ENCODE assay signal across 16 cellular contexts in the genomic region with DNA sequence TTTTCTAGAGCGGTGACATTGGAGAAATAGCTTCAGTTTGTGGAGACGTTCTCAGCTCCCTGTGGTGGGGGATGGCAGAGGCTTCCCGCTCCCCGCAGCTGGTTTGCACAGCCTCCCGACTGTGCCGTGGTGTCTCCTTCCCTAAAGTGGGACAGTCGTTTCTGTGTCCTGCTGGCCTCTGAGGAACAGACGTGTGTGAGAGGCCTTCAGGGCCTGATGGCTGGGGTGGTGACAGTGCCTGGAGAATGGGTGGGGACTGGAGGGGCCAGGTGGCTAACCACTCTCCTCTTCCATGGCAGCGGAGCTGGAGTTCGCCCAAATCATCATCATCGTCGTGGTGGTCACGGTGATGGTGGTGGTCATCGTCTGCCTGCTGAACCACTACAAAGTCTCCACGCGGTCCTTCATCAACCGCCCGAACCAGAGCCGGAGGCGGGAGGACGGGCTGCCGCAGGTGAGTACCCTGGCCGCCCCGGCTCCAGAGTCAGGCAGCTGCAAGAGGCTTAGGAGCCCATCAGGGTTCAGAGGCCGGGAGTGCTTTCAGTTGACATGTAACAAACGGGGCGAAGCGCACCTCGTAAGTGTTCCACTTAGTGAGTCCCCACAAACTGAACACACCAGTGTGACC.
"Had no signal": no experiment of that assay in that cellular context is flagged by ENCODE, and none has a peak within 500 bp of the region (broad histone marks: within the 10 kb centered on the region; RNA-seq: fewer than 3 reads in every experiment).

No MANE protein-coding gene starts in this region.

- DNase-seq: activated B cell treated with CpG ODN at 0.5 μM for 24 hours; activated CD4-positive, alpha-beta memory T cell treated with anti-CD3 and anti-CD28 coated beads for 36 hours; activated CD4-positive, alpha-beta T cell treated with anti-CD3 and anti-CD28 coated beads for 4 hours; activated naive CD4-positive, alpha-beta T cell treated with Interleukin-2 at 50 U/mL for 16 hours; activated naive CD8-positive, alpha-beta T cell treated with anti-CD3 and anti-CD28 coated beads, Interleukin-2, amount 10 ng/mL, durations not matched to agents 7 days and 5 days; activated T-cell treated with anti-CD3 and anti-CD28 coated beads, Interleukin-2, amount 50 U/mL, for 24 hours; body of pancreas; erythroblast; foreskin melanocyte; glutamatergic neuron; hippocampal formation; left colon; mammary epithelial cell; midbrain; nucleus accumbens had no signal

- H3K9me3 ChIP-seq: body of pancreas, suprapubic skin had no signal

- H3K27ac ChIP-seq: body of pancreas, suprapubic skin had no signal

- H3K4me3 ChIP-seq: body of pancreas, suprapubic skin had no signal

- H3K27me3 ChIP-seq: body of pancreas, suprapubic skin had no signal

- ATAC-seq: body of pancreas, left colon had no signal

- H3K4me1 ChIP-seq: body of pancreas had no signal
